Comparison of ENCODE assay signal across 25 cellular contexts in genomic region chr18:58418361-58418760, GRCh38.
DNase-seq lines count a peak whose midpoint lies in the region; ATAC-seq, FAIRE-seq and TF ChIP-seq lines count a peak whose summit lies in the region.
"Had no signal": no experiment of that assay in that cellular context is flagged by ENCODE, and none has a peak within 500 bp of the region (broad histone marks: within the 10 kb centered on the region; RNA-seq: fewer than 3 reads in every experiment).

No MANE protein-coding gene starts in this region.

- POLR2A ChIA-PET in PC-9 (lab: Charles Lee; ENCODE audit: unreplicated experiment) = no interaction called here
- POLR2A ChIA-PET in endothelial cell of umbilical vein (lab: Charles Lee) = no interaction called here

- no peaks in the 10 kb centered on the region for H3K27me3 Mint-ChIP-seq in neural crest cell (ENCODE audit: low read depth)

- CTCF ChIA-PET in PC-9 (lab: Charles Lee) (no interaction called here), endothelial cell of umbilical vein (lab: Charles Lee) (no interaction called here)

- peaks cover 14% of the 10 kb centered on the region; the same call in 1 of the 2 replicates for H3F3A ChIP-seq in PC-9 (ENCODE audit: insufficient read depth, low read depth)

- no peaks in the 10 kb centered on the region for H3K9me2 ChIP-seq in PC-9 (ENCODE audit: insufficient read depth)

- intact Hi-C loops in PC-9 (cut with micrococcal nuclease; ENCODE audit: unreplicated experiment) = no loop called here
- intact Hi-C loops in endothelial cell of umbilical vein (cut with micrococcal nuclease) = no loop called here

- H3K36me3 ChIP-seq in PC-9 (ENCODE audit: low read depth) = no peaks in the 10 kb centered on the region
- H3K36me3 ChIP-seq in endothelial cell of umbilical vein (ENCODE audit: control insufficient read depth in 2 of 2, extremely low read depth in 1 of 2, insufficient read depth in 2 of 2, low read length in 2 of 2) = no peaks in the 10 kb centered on the region
- H3K36me3 ChIP-seq: MG63 had no signal

- H3K4me3 Mint-ChIP-seq in neural crest cell = no peak overlapping the region
- H3K4me3 Mint-ChIP-seq: B cell; CD14-positive monocyte; CD8-positive, alpha-beta memory T cell had no signal

- H3K4me1 Mint-ChIP-seq in neural crest cell = no peaks in the 10 kb centered on the region
- H3K4me1 Mint-ChIP-seq: B cell; CD14-positive monocyte; CD8-positive, alpha-beta memory T cell had no signal

- no peak overlapping the region for H2AFZ ChIP-seq in PC-9
- H2AFZ ChIP-seq in endothelial cell of umbilical vein (ENCODE audit: low read depth, low read length) = no peak overlapping the region

- H3K4me2 ChIP-seq in PC-9 (peak overlapping the region; percentile 30; the same call in 1 of the 2 replicates), endothelial cell of umbilical vein (ENCODE audit: insufficient read depth, low read length) (no peak overlapping the region)

- no peaks in the 10 kb centered on the region for H4K20me1 ChIP-seq in PC-9 (ENCODE audit: insufficient read depth)
- H4K20me1 ChIP-seq in endothelial cell of umbilical vein (replicated peaks; ENCODE audit: control insufficient read depth, extremely low read depth, insufficient read depth, low read length) = no peaks in the 10 kb centered on the region

- H3K9me3 Mint-ChIP-seq in neural crest cell = peaks cover 9% of the 10 kb centered on the region
- H3K9me3 Mint-ChIP-seq: CD8-positive, alpha-beta memory T cell had no signal

- H3K4me1 ChIP-seq in PC-9 (replicated peaks; ENCODE audit: insufficient read depth) = peaks cover 25% of the 10 kb centered on the region
- H3K4me1 ChIP-seq in endothelial cell of umbilical vein (ENCODE audit: control insufficient read depth, extremely low read depth, insufficient read depth, low read length) = peaks cover 20% of the 10 kb centered on the region

- no peak for FAIRE-seq in endothelial cell of umbilical vein (lab: Jason Lieb, UNC)
- FAIRE-seq: GM12892, GM19239 had no signal

- no peaks in the 10 kb centered on the region for H3K9me3 ChIP-seq in PC-9 (ENCODE audit: insufficient read depth, low read depth)
- no peaks in the 10 kb centered on the region for H3K9me3 ChIP-seq in endothelial cell of umbilical vein (replicated peaks; ENCODE audit: control insufficient read depth, insufficient read depth, low read length)
- H3K9me3 ChIP-seq: MG63 had no signal

- H3K79me2 ChIP-seq in PC-9 (ENCODE audit: low read depth) (no peaks in the 10 kb centered on the region), endothelial cell of umbilical vein (ENCODE audit: control insufficient read depth, insufficient read depth, low read length) (no peaks in the 10 kb centered on the region)

- dilution Hi-C loops in endothelial cell of umbilical vein (cut with MboI; ENCODE audit: extremely low pct_ligation_motif_present, low sequenced_read_pairs) = no loop called here

- no peaks in the 10 kb centered on the region for H3K9me1 ChIP-seq in endothelial cell of umbilical vein (replicated peaks; ENCODE audit: control insufficient read depth, extremely low read depth, insufficient read depth, low read length)

- TF ChIP-seq CTCF in C4-2B (conservative IDR thresholded peaks at IDR 0.05) (no peak), PC-9 (conservative IDR thresholded peaks at IDR 0.05) (no peak), endothelial cell of umbilical vein (IDR thresholded peaks at IDR 0.05; ENCODE audit: extremely low read depth in 1 of 2, insufficient read depth in 1 of 2, low read depth in 1 of 2, low read length in 2 of 2) (no peak), neural crest cell (conservative IDR thresholded peaks at IDR 0.05) (no peak)

- H3K36me3 Mint-ChIP-seq in neural crest cell (ENCODE audit: low read depth) = no peaks in the 10 kb centered on the region
- H3K36me3 Mint-ChIP-seq: CD14-positive monocyte; CD8-positive, alpha-beta memory T cell had no signal

- H3K27ac Mint-ChIP-seq in neural crest cell (ENCODE audit: unreplicated experiment) = peak overlapping the region; percentile 10
- H3K27ac Mint-ChIP-seq: B cell; CD14-positive monocyte; CD8-positive, alpha-beta memory T cell had no signal

- no TSS peak for BruUV-seq in PC-9 (replicated peaks; lab: Mats Ljungman, UMichigan)
- BruUV-seq in endothelial cell of umbilical vein (replicated peaks; lab: Mats Ljungman, UMichigan) = no TSS peak

- H3K4me3 ChIP-seq in PC-9 (no peak overlapping the region), endothelial cell of umbilical vein (replicated peaks in 1 of 3; ENCODE audit: insufficient read depth in 1 of 3, low read depth in 1 of 3, low read length in 3 of 3) (no peak overlapping the region)
- H3K4me3 ChIP-seq: MG63 had no signal

- no peak for DNase-seq in PC-9
- DNase-seq in endothelial cell of umbilical vein (ENCODE audit: low read depth, low spot score) = no peak
- no peak for DNase-seq in neural crest cell (ENCODE audit: low read depth, low spot score)
- no peak for DNase-seq in stimulated activated CD4-positive, alpha-beta T cell treated with anti-CD3 and anti-CD28 coated beads, Interleukin-15, amount 100 ng/mL, for 24 hours
- DNase-seq in cerebellum (ENCODE audit: low spot score) = no peak
- DNase-seq: CD8-positive, alpha-beta memory T cell; DMS153; DND-41; KBM-7; MG63; NCI-H1105 treated with DMSO at 0.1 percent for 48 hours; NCI-H2029; NCI-H446 treated with DMSO at 0.1 percent for 48 hours; NCI-H526; NCI-H82; NK-92 treated with Interleukin-12 subunit alpha and Interleukin-12 subunit beta, amount 100 ng/mL, for 24 hours; SHP77 treated with DMSO at 0.1 percent for 48 hours had no signal

- H3K27ac ChIP-seq in C4-2B (peak overlapping the region; percentile 37; the same call in 1 of the 2 replicates), PC-9 (no peak overlapping the region), endothelial cell of umbilical vein (ENCODE audit: insufficient read depth, low read depth, low read length) (peak overlapping the region; percentile 62)

- TF ChIP-seq POLR2A in endothelial cell of umbilical vein (IDR thresholded peaks at IDR 0.05; ENCODE audit: low read depth, low read length) = no peak

- no peaks in the 10 kb centered on the region for H3K27me3 ChIP-seq in PC-9 (ENCODE audit: insufficient read depth, low read depth)
- H3K27me3 ChIP-seq in endothelial cell of umbilical vein (ENCODE audit: control insufficient read depth in 2 of 2, insufficient read depth in 2 of 2, low read length in 2 of 2) = no peaks in the 10 kb centered on the region
- H3K27me3 ChIP-seq: MG63 had no signal

- ATAC-seq in HG03432 (IDR thresholded peaks at IDR 0.05; ENCODE audit: unreplicated experiment) = no peak
- ATAC-seq: HCT116, Panc1 had no signal

- no peak overlapping the region for H3K9ac ChIP-seq in endothelial cell of umbilical vein (replicated peaks; ENCODE audit: extremely low read depth, insufficient read depth, low read length)

TF ChIP-seq in endothelial cell of umbilical vein, 7 proteins besides CTCF, POLR2A, EP300 and RAD21:
- no peak for TF ChIP-seq EZH2 (IDR thresholded peaks at IDR 0.05; ENCODE audit: borderline replicate concordance, low read depth, low read length, severe bottlenecking)
- TF ChIP-seq GATA2 (IDR thresholded peaks at IDR 0.05; ENCODE audit: insufficient read depth, insufficient read length, low read depth, low read length) = no peak
- no peak for TF ChIP-seq POLR2AphosphoS5 (IDR thresholded peaks at IDR 0.05; ENCODE audit: insufficient read depth, low read depth, low read length)
- TF ChIP-seq MAX (IDR thresholded peaks at IDR 0.05; ENCODE audit: insufficient read depth, insufficient read length) = no peak
- no peak for TF ChIP-seq MYC (IDR thresholded peaks at IDR 0.05; ENCODE audit: low read depth, low read length)
- no peak for TF ChIP-seq FOS (IDR thresholded peaks at IDR 0.05; ENCODE audit: borderline replicate concordance, insufficient read depth, low read length)
- no peak for TF ChIP-seq JUN (IDR thresholded peaks at IDR 0.05; ENCODE audit: borderline replicate concordance, insufficient read depth, insufficient read length, low read depth)
